Comparison of ENCODE assay signal across 24 cellular contexts in genomic region chr15:81278306-81279029, GRCh38.
"Had no signal": no experiment of that assay in that cellular context is flagged by ENCODE, and none has a peak within 500 bp of the region (broad histone marks: within the 10 kb centered on the region; RNA-seq: fewer than 3 reads in every experiment).

No MANE protein-coding gene starts in this region.

- H3K27me3 Mint-ChIP-seq: activated CD4-positive, alpha-beta memory T cell treated with anti-CD3 and anti-CD28 coated beads for 36 hours; activated CD4-positive, alpha-beta T cell treated with anti-CD3 and anti-CD28 coated beads, Interleukin-2, amount 10 ng/mL, durations not matched to agents 7 days and 5 days; activated naive CD8-positive, alpha-beta T cell treated with anti-CD3 and anti-CD28 coated beads, Interleukin-2, amount 10 ng/mL, durations not matched to agents 7 days and 5 days; activated T-cell treated with anti-CD3 and anti-CD28 coated beads, Interleukin-2, amount 50 U/mL, for 24 hours had no signal

- H3K27ac Mint-ChIP-seq: activated CD4-positive, alpha-beta memory T cell treated with anti-CD3 and anti-CD28 coated beads for 36 hours; activated CD4-positive, alpha-beta T cell treated with anti-CD3 and anti-CD28 coated beads, Interleukin-2, amount 10 ng/mL, durations not matched to agents 7 days and 5 days; activated naive CD4-positive, alpha-beta T cell treated with anti-CD3 and anti-CD28 coated beads for 36 hours; activated naive CD8-positive, alpha-beta T cell treated with anti-CD3 and anti-CD28 coated beads, Interleukin-2, amount 10 ng/mL, durations not matched to agents 7 days and 5 days; activated T-cell treated with anti-CD3 and anti-CD28 coated beads, Interleukin-2, amount 50 U/mL, for 24 hours; activated T-helper 1 cell treated with anti-CD3 and anti-CD28 coated beads, Interleukin-12 subunit alpha, Interleukin-12 subunit beta, Interleukin-2, Interleukin-4 antibody, amounts not matched to agents 30 ng/mL and 10 ng/mL and 1 ng/mL, durations not matched to agents 14 hours and 24 hours and 36 hours had no signal

- H3K4me1 ChIP-seq: breast epithelium had no signal

- DNase-seq: activated CD4-positive, alpha-beta memory T cell treated with anti-CD3 and anti-CD28 coated beads for 36 hours; activated CD4-positive, alpha-beta T cell treated with anti-CD3 and anti-CD28 coated beads, Interleukin-2, amount 10 ng/mL, durations not matched to agents 7 days and 5 days; activated CD4-positive, CD25-positive, alpha-beta regulatory T cell; activated gamma-delta T cell; activated naive CD4-positive, alpha-beta T cell treated with anti-CD3 and anti-CD28 coated beads for 36 hours; activated naive CD8-positive, alpha-beta T cell treated with anti-CD3 and anti-CD28 coated beads, Interleukin-2, amount 10 ng/mL, durations not matched to agents 7 days and 5 days; activated T-cell treated with anti-CD3 and anti-CD28 coated beads, Interleukin-2, amount 50 U/mL, for 24 hours; aorta; central memory CD4-positive, alpha-beta T cell; MG63; MV-4-11; NCI-H1105; NCI-H1436; NCI-H1694 treated with DMSO at 0.1 percent for 48 hours; NCI-H2029 treated with DMSO at 0.1 percent for 48 hours; NCI-H345; NCI-H510A; NCI-H526 treated with DMSO at 0.1 percent for 48 hours; NCI-H82; T-helper 1 cell had no signal

- H3K36me3 ChIP-seq: breast epithelium, MG63 had no signal

- H3K27ac ChIP-seq: breast epithelium, SK-N-MC had no signal

- H3K27me3 ChIP-seq: breast epithelium, MG63 had no signal

- ATAC-seq: Right ventricle myocardium inferior had no signal

- H3K4me3 Mint-ChIP-seq: activated CD4-positive, alpha-beta memory T cell treated with anti-CD3 and anti-CD28 coated beads for 36 hours; activated CD4-positive, alpha-beta T cell treated with anti-CD3 and anti-CD28 coated beads, Interleukin-2, amount 10 ng/mL, durations not matched to agents 7 days and 5 days; activated naive CD4-positive, alpha-beta T cell treated with anti-CD3 and anti-CD28 coated beads for 36 hours; activated naive CD8-positive, alpha-beta T cell treated with anti-CD3 and anti-CD28 coated beads, Interleukin-2, amount 10 ng/mL, durations not matched to agents 7 days and 5 days; activated T-cell treated with anti-CD3 and anti-CD28 coated beads, Interleukin-2, amount 50 U/mL, for 24 hours; activated T-helper 1 cell treated with anti-CD3 and anti-CD28 coated beads, Interleukin-12 subunit alpha, Interleukin-12 subunit beta, Interleukin-2, Interleukin-4 antibody, amounts not matched to agents 30 ng/mL and 10 ng/mL and 1 ng/mL, durations not matched to agents 14 hours and 24 hours and 36 hours had no signal

- H3K4me3 ChIP-seq: breast epithelium, MG63, SK-N-MC had no signal

- H3K9me3 ChIP-seq: breast epithelium had no signal
